8 cellular contexts compared by ENCODE assay signal in genomic region chr16:85027968-85028637, GRCh38. TPM values are rescaled to one million over a fixed set of nuclear protein-coding genes. Genes with fewer than 3 reads are reported as not detected.
DNase-seq lines count a peak whose midpoint lies in the region; ATAC-seq, FAIRE-seq and TF ChIP-seq lines count a peak whose summit lies in the region.

No MANE protein-coding gene starts in this region.

- H3K4me1 Mint-ChIP-seq in activated T-helper 17 cell treated with anti-CD3 and anti-CD28 coated beads, Interleukin-2, amount 50 U/mL, for 72 hours, result peaks cover 13% of the 10 kb centered on the region

- intact Hi-C loops in left ventricle myocardium superior (cut with micrococcal nuclease), result no loop called here

- no peaks in the 10 kb centered on the region for H3K27me3 Mint-ChIP-seq in activated T-helper 17 cell treated with anti-CD3 and anti-CD28 coated beads, Interleukin-2, amount 50 U/mL, for 72 hours

- no peak for FAIRE-seq in GM12892 (lab: Jason Lieb, UNC)

- H3K4me3 ChIP-seq in skeletal muscle satellite cell (ENCODE audit: low read length), result peak overlapping the region; percentile 80

- no peaks in the 10 kb centered on the region for H3K27me3 ChIP-seq in skeletal muscle satellite cell (ENCODE audit: control insufficient read depth, insufficient read depth, low read length)

- no peak for TF ChIP-seq POLR2A in GM12892 (IDR thresholded peaks at IDR 0.05; ENCODE audit: low read depth, low read length)

- peaks cover 5% of the 10 kb centered on the region for H3K36me3 Mint-ChIP-seq in activated T-helper 17 cell treated with anti-CD3 and anti-CD28 coated beads, Interleukin-2, amount 50 U/mL, for 72 hours (ENCODE audit: low read depth)

- peak; percentile 15 for TF ChIP-seq CTCF in AG09319 (IDR thresholded peaks at IDR 0.05; ENCODE audit: low read depth, low read length)

- H3K4me3 Mint-ChIP-seq in activated T-helper 17 cell treated with anti-CD3 and anti-CD28 coated beads, Interleukin-2, amount 50 U/mL, for 72 hours, result peak overlapping the region; percentile 92

- H3K9me3 ChIP-seq in skeletal muscle satellite cell (replicated peaks; ENCODE audit: low read length), result no peaks in the 10 kb centered on the region

- no peaks in the 10 kb centered on the region for H3K36me3 ChIP-seq in skeletal muscle satellite cell (ENCODE audit: insufficient read depth, low read length)

- H3K27ac Mint-ChIP-seq in activated T-helper 17 cell treated with anti-CD3 and anti-CD28 coated beads, Interleukin-2, amount 50 U/mL, for 72 hours, result peak overlapping the region; percentile 85

- peaks cover 35% of the 10 kb centered on the region for H3K4me1 ChIP-seq in skeletal muscle satellite cell (ENCODE audit: control insufficient read depth, insufficient read depth, low read length)

- H3K9me3 Mint-ChIP-seq in activated T-helper 17 cell treated with anti-CD3 and anti-CD28 coated beads, Interleukin-2, amount 50 U/mL, for 72 hours, result no peaks in the 10 kb centered on the region

- H3K4me2 ChIP-seq in skeletal muscle satellite cell (ENCODE audit: low read length), result peak overlapping the region; percentile 84

- peak overlapping the region; percentile 88 for H3K9ac ChIP-seq in skeletal muscle satellite cell (ENCODE audit: low read depth, low read length)

- ATAC-seq in GM19324 (IDR thresholded peaks at IDR 0.05; ENCODE audit: low FRiP score, unreplicated experiment) (peak; percentile 11), HG03442 (IDR thresholded peaks at IDR 0.05; ENCODE audit: unreplicated experiment) (peak; percentile 16), left ventricle myocardium superior (peak; percentile 2)
- ATAC-seq in activated T-helper 17 cell treated with anti-CD3 and anti-CD28 coated beads, Interleukin-2, amount 50 U/mL, for 72 hours (replicated peaks), result peak; percentile 1

- no peak for DNase-seq in AG09319 (ENCODE audit: extremely low read depth, low read depth)
- DNase-seq in left ventricle myocardium superior, result no peak
- no peak for DNase-seq in GM12892 (ENCODE audit: insufficient read length)
- DNase-seq in NCI-H2227 treated with DMSO at 0.1 percent for 48 hours (lab: John Stamatoyannopoulos, UW), result no peak

RNA-seq across cellular contexts. Expression of gene KIAA0513, which starts 0.5 kb away (rescaled TPM):
- total RNA-seq in activated T-helper 17 cell treated with anti-CD3 and anti-CD28 coated beads, Interleukin-2, amount 50 U/mL, for 72 hours, result 1 to 10 TPM; 3.9 to 9.6 TPM
- total RNA-seq in left ventricle myocardium superior, result 9.5 TPM
- total RNA-seq in skeletal muscle satellite cell (2012; rRNA removed), result 6.3 and 6.6 TPM in 2 replicates
- polyA plus RNA-seq in GM12892 (2012; ENCODE audit: missing spikeins), result 3.1 TPM

RNA-seq across cellular contexts. Expression of gene ZDHHC7, which starts 16.8 kb away (rescaled TPM):
- 10 to 100 TPM; 25.2 to 32.9 TPM for total RNA-seq in activated T-helper 17 cell treated with anti-CD3 and anti-CD28 coated beads, Interleukin-2, amount 50 U/mL, for 72 hours
- 37.1 TPM for total RNA-seq in left ventricle myocardium superior
- 37.3 and 42.6 TPM in 2 replicates for total RNA-seq in skeletal muscle satellite cell (2012; rRNA removed)
- polyA plus RNA-seq in GM12892 (2012; ENCODE audit: missing spikeins), result 18.7 TPM
